11 cellular contexts compared by ENCODE assay signal in the genomic region with DNA sequence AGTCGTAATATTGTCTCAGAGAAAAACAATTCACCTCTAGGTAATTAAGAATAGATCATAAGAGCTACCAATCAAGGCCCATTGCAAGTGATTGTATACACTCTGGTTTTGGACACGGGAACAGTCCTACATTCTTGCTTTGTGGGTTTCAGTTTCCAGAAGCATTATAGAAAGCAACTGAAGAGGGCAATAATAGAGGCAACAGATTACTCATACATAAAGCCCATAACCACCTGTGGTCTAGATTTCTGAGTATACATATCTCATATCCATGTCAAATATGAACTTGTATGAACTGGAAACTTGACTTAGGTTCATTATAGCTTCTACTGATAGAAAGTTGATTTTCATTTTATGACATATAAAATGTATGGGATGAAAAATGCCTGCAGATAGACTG.
DNase-seq lines count a peak whose midpoint lies in the region; ATAC-seq and TF ChIP-seq lines count a peak whose summit lies in the region.
"Had no signal": no experiment of that assay in that cellular context is flagged by ENCODE, and none has a peak within 500 bp of the region (broad histone marks: within the 10 kb centered on the region; RNA-seq: fewer than 3 reads in every experiment).

No MANE protein-coding gene starts in this region.

- no peak for TF ChIP-seq POLR2A in ovary (IDR thresholded peaks at IDR 0.05)

- H3K36me3 Mint-ChIP-seq in activated CD8-positive, alpha-beta memory T cell treated with anti-CD3 and anti-CD28 coated beads, Interleukin-2, amount 10 ng/mL, durations not matched to agents 7 days and 5 days = peaks cover 63% of the 10 kb centered on the region
- peaks cover 67% of the 10 kb centered on the region for H3K36me3 Mint-ChIP-seq in stimulated activated effector memory CD8-positive, alpha-beta T cell treated with anti-CD3 and anti-CD28 coated beads, Interleukin-12 subunit alpha, Interleukin-12 subunit beta, amount 100 ng/mL, for 72 hours
- H3K36me3 Mint-ChIP-seq in CD8-positive, alpha-beta memory T cell = peaks cover 28 to 64% (median 33%) of the 10 kb centered on the region in 3 donors
- peaks cover 29% of the 10 kb centered on the region for H3K36me3 Mint-ChIP-seq in MCF 10A (ENCODE audit: insufficient read depth, unreplicated experiment)

- no peak overlapping the region for H3K4me3 Mint-ChIP-seq in activated CD8-positive, alpha-beta memory T cell treated with anti-CD3 and anti-CD28 coated beads, Interleukin-2, amount 10 ng/mL, durations not matched to agents 7 days and 5 days
- H3K4me3 Mint-ChIP-seq in stimulated activated effector memory CD8-positive, alpha-beta T cell treated with anti-CD3 and anti-CD28 coated beads, Interleukin-12 subunit alpha, Interleukin-12 subunit beta, amount 100 ng/mL, for 72 hours = peak overlapping the region; percentile 24
- no peak overlapping the region for H3K4me3 Mint-ChIP-seq in CD8-positive, alpha-beta memory T cell
- no peak overlapping the region for H3K4me3 Mint-ChIP-seq in MCF 10A (ENCODE audit: unreplicated experiment)

- H3K27ac ChIP-seq in CD8-positive, alpha-beta memory T cell (ENCODE audit: low read depth, low read length) = no peak overlapping the region
- H3K27ac ChIP-seq in ovary = no peak overlapping the region

- H3K9me3 Mint-ChIP-seq in activated CD8-positive, alpha-beta memory T cell treated with anti-CD3 and anti-CD28 coated beads, Interleukin-2, amount 10 ng/mL, durations not matched to agents 7 days and 5 days (ENCODE audit: low read depth) = peaks cover under 1% of the 10 kb centered on the region
- H3K9me3 Mint-ChIP-seq in stimulated activated effector memory CD8-positive, alpha-beta T cell treated with anti-CD3 and anti-CD28 coated beads, Interleukin-12 subunit alpha, Interleukin-12 subunit beta, amount 100 ng/mL, for 72 hours = no peaks in the 10 kb centered on the region
- peaks cover 0 to 2% (median 0%) of the 10 kb centered on the region in 5 donors for H3K9me3 Mint-ChIP-seq in CD8-positive, alpha-beta memory T cell
- peaks cover 3% of the 10 kb centered on the region for H3K9me3 Mint-ChIP-seq in MCF 10A (ENCODE audit: unreplicated experiment)

- TF ChIP-seq CTCF in MCF 10A (IDR thresholded peaks at IDR 0.05; ENCODE audit: unreplicated experiment) (no peak), ovary (IDR thresholded peaks at IDR 0.05) (no peak)

- peak; percentile 45 for DNase-seq in activated CD8-positive, alpha-beta memory T cell treated with anti-CD3 and anti-CD28 coated beads, Interleukin-2, amount 10 ng/mL, durations not matched to agents 7 days and 5 days
- no peak for DNase-seq in activated CD8-positive, alpha-beta memory T cell treated with anti-CD3 and anti-CD28 coated beads, Interleukin-2, amount 50 U/mL, for 48 hours
- DNase-seq in stimulated activated effector memory CD8-positive, alpha-beta T cell treated with anti-CD3 and anti-CD28 coated beads, Interleukin-12 subunit alpha, Interleukin-12 subunit beta, amount 100 ng/mL, for 72 hours (ENCODE audit: low spot score in 2 of 2) = no peak
- no peak for DNase-seq in CD8-positive, alpha-beta memory T cell
- DNase-seq in MCF 10A (ENCODE audit: unreplicated experiment) = no peak
- DNase-seq in ovary = no peak
- DNase-seq: IMR-90, NCI-H446 treated with DMSO at 0.1 percent for 48 hours, SW 1271 had no signal

- H3K9me3 ChIP-seq in CD8-positive, alpha-beta memory T cell (ENCODE audit: low read length) = no peaks in the 10 kb centered on the region
- H3K9me3 ChIP-seq in ovary = no peaks in the 10 kb centered on the region

- peaks cover 34% of the 10 kb centered on the region for H3K27me3 Mint-ChIP-seq in activated CD8-positive, alpha-beta memory T cell treated with anti-CD3 and anti-CD28 coated beads, Interleukin-2, amount 10 ng/mL, durations not matched to agents 7 days and 5 days
- H3K27me3 Mint-ChIP-seq in CD8-positive, alpha-beta memory T cell = no peaks in the 10 kb centered on the region
- no peaks in the 10 kb centered on the region for H3K27me3 Mint-ChIP-seq in MCF 10A (ENCODE audit: insufficient read depth, unreplicated experiment)

- WGBS in ovary, 3 donors = 95 to 98% (median 98%) methylated on average over 2 of the region's 2 CpGs

- peaks cover 31% of the 10 kb centered on the region for H3K4me1 Mint-ChIP-seq in activated CD8-positive, alpha-beta memory T cell treated with anti-CD3 and anti-CD28 coated beads, Interleukin-2, amount 10 ng/mL, durations not matched to agents 7 days and 5 days
- peaks cover 29% of the 10 kb centered on the region for H3K4me1 Mint-ChIP-seq in stimulated activated effector memory CD8-positive, alpha-beta T cell treated with anti-CD3 and anti-CD28 coated beads, Interleukin-12 subunit alpha, Interleukin-12 subunit beta, amount 100 ng/mL, for 72 hours
- peaks cover 12 to 19% (median 18%) of the 10 kb centered on the region in 3 donors for H3K4me1 Mint-ChIP-seq in CD8-positive, alpha-beta memory T cell
- H3K4me1 Mint-ChIP-seq in MCF 10A (ENCODE audit: insufficient read depth, unreplicated experiment) = peaks cover 6% of the 10 kb centered on the region

- TF ChIP-seq EP300 in ovary (IDR thresholded peaks at IDR 0.05) = no peak

- intact Hi-C loops in MCF 10A (cut with micrococcal nuclease) (no loop called here), ovary (cut with DNase I) (no loop called here)

- CTCF ChIA-PET in activated CD8-positive, alpha-beta memory T cell treated with anti-CD3 and anti-CD28 coated beads, Interleukin-2, amount 10 ng/mL, durations not matched to agents 7 days and 5 days (lab: Charles Lee) = interaction anchor here (1.0 to 1.2 kb wide), 4 partner anchors 15 to 337 kb away, joined by 3 to 4 read pairs (median 3); no protein-coding TSS in a partner anchor
- CTCF ChIA-PET in CD8-positive, alpha-beta memory T cell (lab: Charles Lee) = no interaction called here
- CTCF ChIA-PET in MCF 10A (lab: Yijun Ruan, JAX) = interaction anchor here (0.5 to 0.7 kb wide), 2 partner anchors 33 to 49 kb away, joined by 3 to 4 read pairs; no protein-coding TSS in a partner anchor

- BruUV-seq in MCF 10A (replicated peaks; lab: Mats Ljungman, UMichigan) = no TSS peak

- peak overlapping the region; percentile 52 for H3K27ac Mint-ChIP-seq in activated CD8-positive, alpha-beta memory T cell treated with anti-CD3 and anti-CD28 coated beads, Interleukin-2, amount 10 ng/mL, durations not matched to agents 7 days and 5 days
- peak overlapping the region; percentile 80 for H3K27ac Mint-ChIP-seq in stimulated activated effector memory CD8-positive, alpha-beta T cell treated with anti-CD3 and anti-CD28 coated beads, Interleukin-12 subunit alpha, Interleukin-12 subunit beta, amount 100 ng/mL, for 72 hours
- H3K27ac Mint-ChIP-seq in CD8-positive, alpha-beta memory T cell = no peak overlapping the region
- H3K27ac Mint-ChIP-seq in MCF 10A (ENCODE audit: low read depth, unreplicated experiment) = no peak overlapping the region

- peak; percentile 95 for ATAC-seq in activated CD8-positive, alpha-beta memory T cell treated with anti-CD3 and anti-CD28 coated beads, Interleukin-2, amount 10 ng/mL, durations not matched to agents 7 days and 5 days
- ATAC-seq in GM21619 (IDR thresholded peaks at IDR 0.05; ENCODE audit: unreplicated experiment) (peak; percentile 99), HG03280 (IDR thresholded peaks at IDR 0.05; ENCODE audit: unreplicated experiment) (peak; percentile 97)
- ATAC-seq in stimulated activated effector memory CD8-positive, alpha-beta T cell treated with anti-CD3 and anti-CD28 coated beads, Interleukin-12 subunit alpha, Interleukin-12 subunit beta, amount 100 ng/mL, for 72 hours = peak; percentile 98

- POLR2A ChIA-PET in CD8-positive, alpha-beta memory T cell (lab: Charles Lee) = no interaction called here
- POLR2A ChIA-PET in MCF 10A (lab: Yijun Ruan, JAX) = interaction anchor here (1.0 kb wide), 1 partner anchor 13 kb away, joined by 4 read pairs; no protein-coding TSS in a partner anchor

- H3K36me3 ChIP-seq in CD8-positive, alpha-beta memory T cell (ENCODE audit: insufficient read depth, low read length) = peaks cover 12% of the 10 kb centered on the region
- no peaks in the 10 kb centered on the region for H3K36me3 ChIP-seq in ovary

- H3K27me3 ChIP-seq in CD8-positive, alpha-beta memory T cell (ENCODE audit: insufficient read depth, low read length, poor library complexity, severe bottlenecking) = no peaks in the 10 kb centered on the region
- no peaks in the 10 kb centered on the region for H3K27me3 ChIP-seq in ovary

- H3K4me1 ChIP-seq in CD8-positive, alpha-beta memory T cell (ENCODE audit: insufficient read depth, low read length) = no peaks in the 10 kb centered on the region
- peaks cover 10% of the 10 kb centered on the region for H3K4me1 ChIP-seq in ovary (ENCODE audit: insufficient read depth)

- no peak overlapping the region for H3K4me3 ChIP-seq in CD8-positive, alpha-beta memory T cell (ENCODE audit: low read length)
- no peak overlapping the region for H3K4me3 ChIP-seq in ovary

Comparison
In these comparisons a context has a peak if more than half of its experiments do, and no peak if none do; other contexts are left out.
1. H3K27ac Mint-ChIP-seq: peak in activated CD8-positive, alpha-beta memory T cell treated with anti-CD3 and anti-CD28 coated beads, Interleukin-2, amount 10 ng/mL, durations not matched to agents 7 days and 5 days (single experiment) and stimulated activated effector memory CD8-positive, alpha-beta T cell treated with anti-CD3 and anti-CD28 coated beads, Interleukin-12 subunit alpha, Interleukin-12 subunit beta, amount 100 ng/mL, for 72 hours (single experiment); none in CD8-positive, alpha-beta memory T cell (0 of 8) and MCF 10A (single experiment).
2. Peak in every context shown above with its lines, with median percentiles within 50 percentile points of each other: ATAC-seq.